ENCODE assay signal across 1 cellular context in genomic region chr2:170717991-170718589, GRCh38.
TF ChIP-seq lines count a peak whose summit lies in the region.

No MANE protein-coding gene starts in this region.

TF ChIP-seq in HepG2, 621 proteins besides CTCF, POLR2A, EP300 and RAD21 (continued from another document and continues in another):
- TF ChIP-seq PATZ1 (CRISPR knock-in tag; IDR thresholded peaks at IDR 0.05) = no peak
- no peak for TF ChIP-seq EZH2 (conservative IDR thresholded peaks at IDR 0.05; ENCODE audit: low read depth, low read length)
- TF ChIP-seq NCOA5 (CRISPR knock-in tag; IDR thresholded peaks at IDR 0.05) = no peak
- 0 out of 2 replicates have a peak, but pooled peaks have one; percentile 32 for TF ChIP-seq CREM (IDR thresholded peaks at IDR 0.05)
- TF ChIP-seq CREM (CRISPR knock-in tag; IDR thresholded peaks at IDR 0.05) = no peak
- no peak for TF ChIP-seq SPEN (CRISPR knock-in tag; IDR thresholded peaks at IDR 0.05; ENCODE audit: low read depth)
- no peak for TF ChIP-seq ZNF749 (CRISPR knock-in tag; IDR thresholded peaks at IDR 0.05; ENCODE audit: borderline replicate concordance)
- peak; percentile 12; the same call in 1 of the 2 replicates for TF ChIP-seq KMT2A (CRISPR knock-in tag; IDR thresholded peaks at IDR 0.05)
- no peak for TF ChIP-seq ZNF567 (CRISPR knock-in tag; IDR thresholded peaks at IDR 0.05; ENCODE audit: borderline replicate concordance)
- no peak for TF ChIP-seq RORA (CRISPR knock-in tag; IDR thresholded peaks at IDR 0.05)
- no peak for TF ChIP-seq ZNF768 (CRISPR knock-in tag; IDR thresholded peaks at IDR 0.05)
- TF ChIP-seq ZNF264 (CRISPR knock-in tag; IDR thresholded peaks at IDR 0.05) = no peak
- peak; percentile 11; the same call in 1 of the 2 replicates for TF ChIP-seq MLLT10 (CRISPR knock-in tag; IDR thresholded peaks at IDR 0.05)
- TF ChIP-seq ZNF841 (CRISPR knock-in tag; IDR thresholded peaks at IDR 0.05; ENCODE audit: borderline replicate concordance) = no peak
- no peak for TF ChIP-seq CBFB (CRISPR knock-in tag; IDR thresholded peaks at IDR 0.05)
- no peak for TF ChIP-seq ZNF800 (CRISPR knock-in tag; IDR thresholded peaks at IDR 0.05)
- no peak for TF ChIP-seq PRDM15 (CRISPR knock-in tag; IDR thresholded peaks at IDR 0.05)
- 0 out of 2 replicates have a peak, but pooled peaks have one; percentile 19 for TF ChIP-seq ZNF331 (CRISPR knock-in tag; IDR thresholded peaks at IDR 0.05)
- TF ChIP-seq KLF15 (CRISPR knock-in tag; IDR thresholded peaks at IDR 0.05; ENCODE audit: borderline replicate concordance) = no peak
- TF ChIP-seq ZNF550 (CRISPR knock-in tag; IDR thresholded peaks at IDR 0.05; ENCODE audit: borderline replicate concordance) = no peak
- TF ChIP-seq HNF4G (IDR thresholded peaks at IDR 0.05; ENCODE audit: borderline replicate concordance, low read depth, low read length) = no peak
- TF ChIP-seq HNF4G (CRISPR knock-in tag; IDR thresholded peaks at IDR 0.05; ENCODE audit: borderline replicate concordance, low read depth) = no peak
- TF ChIP-seq ZSCAN30 (CRISPR knock-in tag; IDR thresholded peaks at IDR 0.05) = 0 out of 2 replicates have a peak, but pooled peaks have one; percentile 49
- no peak for TF ChIP-seq ZNF275 (CRISPR knock-in tag; IDR thresholded peaks at IDR 0.05; ENCODE audit: borderline replicate concordance)
- TF ChIP-seq ATF5 (CRISPR knock-in tag; IDR thresholded peaks at IDR 0.05; ENCODE audit: low read depth) = no peak
- TF ChIP-seq ZSCAN20 (CRISPR knock-in tag; IDR thresholded peaks at IDR 0.05; ENCODE audit: borderline replicate concordance) = no peak
- TF ChIP-seq SKI (IDR thresholded peaks at IDR 0.05; ENCODE audit: partially characterized antibody) = no peak
- peak; percentile 35; the same call in 1 of the 2 replicates for TF ChIP-seq PAF1 (CRISPR knock-in tag; IDR thresholded peaks at IDR 0.05)
- no peak for TF ChIP-seq ZBTB25 (CRISPR knock-in tag; IDR thresholded peaks at IDR 0.05)
- no peak for TF ChIP-seq ZKSCAN5 (CRISPR knock-in tag; IDR thresholded peaks at IDR 0.05)
- TF ChIP-seq ZBTB20 (CRISPR knock-in tag; IDR thresholded peaks at IDR 0.05; ENCODE audit: borderline replicate concordance, low read depth) = no peak
- no peak for TF ChIP-seq ZNF691 (CRISPR knock-in tag; IDR thresholded peaks at IDR 0.05; ENCODE audit: borderline replicate concordance, low read depth)
- 0 out of 2 replicates have a peak, but pooled peaks have one; percentile 3 for TF ChIP-seq THYN1 (CRISPR knock-in tag; IDR thresholded peaks at IDR 0.05; ENCODE audit: borderline replicate concordance, low read depth)
- no peak for TF ChIP-seq AKNA (CRISPR knock-in tag; IDR thresholded peaks at IDR 0.05; ENCODE audit: borderline replicate concordance)
- no peak for TF ChIP-seq HOXD1 (CRISPR knock-in tag; IDR thresholded peaks at IDR 0.05)
- no peak for TF ChIP-seq ZFP37 (CRISPR knock-in tag; IDR thresholded peaks at IDR 0.05; ENCODE audit: borderline replicate concordance)
- no peak for TF ChIP-seq ZNF616 (CRISPR knock-in tag; IDR thresholded peaks at IDR 0.05; ENCODE audit: low read depth)
- TF ChIP-seq DBP (CRISPR knock-in tag; IDR thresholded peaks at IDR 0.05; ENCODE audit: not compliant biosample characterization) = no peak
- no peak for TF ChIP-seq MED13 (CRISPR knock-in tag; IDR thresholded peaks at IDR 0.05)
- TF ChIP-seq SP5 (CRISPR knock-in tag; IDR thresholded peaks at IDR 0.05; ENCODE audit: borderline replicate concordance, low read depth) = no peak
- TF ChIP-seq RNF2 (conservative IDR thresholded peaks at IDR 0.05; ENCODE audit: low read depth) = no peak
- no peak for TF ChIP-seq SATB2 (CRISPR knock-in tag; IDR thresholded peaks at IDR 0.05)
- TF ChIP-seq EEA1 (CRISPR knock-in tag; IDR thresholded peaks at IDR 0.05; ENCODE audit: borderline replicate concordance) = no peak
- TF ChIP-seq POGK (CRISPR knock-in tag; conservative IDR thresholded peaks at IDR 0.05) = no peak
- TF ChIP-seq HES4 (CRISPR knock-in tag; IDR thresholded peaks at IDR 0.05; ENCODE audit: borderline replicate concordance) = no peak
- 0 out of 2 replicates have a peak, but pooled peaks have one; percentile 7 for TF ChIP-seq BORCS8-MEF2B (CRISPR knock-in tag; IDR thresholded peaks at IDR 0.05)
